In genomic region chr5:81305783-81306182, GRCh38 we compare ENCODE assay signal across 26 cellular contexts.
"Had no signal": no experiment of that assay in that cellular context is flagged by ENCODE, and none has a peak within 500 bp of the region (broad histone marks: within the 10 kb centered on the region; RNA-seq: fewer than 3 reads in every experiment).

No MANE protein-coding gene starts in this region.

- H3K4me3 Mint-ChIP-seq: immature natural killer cell; stimulated activated naive B cell treated with anti-CD40 and anti-IgM and Interleukin-4, amounts not matched to agents 10 μg/mL and 1 μg/mL and 100 μg/mL, for 72 hours had no signal

- H3K9me3 Mint-ChIP-seq: activated naive CD4-positive, alpha-beta T cell treated with anti-CD3 and anti-CD28 coated beads, Interleukin-2, amount 50 U/mL, for 72 hours; immature natural killer cell; naive B cell; stimulated activated naive B cell treated with anti-CD40 and anti-IgM and Interleukin-4, amounts not matched to agents 10 μg/mL and 1 μg/mL and 100 μg/mL, for 72 hours had no signal

- H3K4me3 ChIP-seq: hepatocyte, lower lobe of right lung, sigmoid colon, smooth muscle cell, upper lobe of left lung had no signal

- H3K4me2 ChIP-seq: hepatocyte, smooth muscle cell had no signal

- H3K27me3 ChIP-seq: hepatocyte, sigmoid colon, upper lobe of left lung had no signal

- H3K27me3 Mint-ChIP-seq: naive B cell; progenitor cell of endocrine pancreas; stimulated activated naive B cell treated with anti-CD40 and anti-IgM and Interleukin-4, amounts not matched to agents 10 μg/mL and 1 μg/mL and 100 μg/mL, for 72 hours had no signal

- H3K27ac ChIP-seq: hepatocyte, lower lobe of right lung, sigmoid colon, upper lobe of left lung, WERI-Rb-1 had no signal

- H3K27ac Mint-ChIP-seq: activated naive CD4-positive, alpha-beta T cell treated with anti-CD3 and anti-CD28 coated beads, Interleukin-2, amount 50 U/mL, for 72 hours; immature natural killer cell; naive B cell; progenitor cell of endocrine pancreas; stimulated activated naive B cell treated with anti-CD40 and anti-IgM and Interleukin-4, amounts not matched to agents 10 μg/mL and 1 μg/mL and 100 μg/mL, for 72 hours had no signal

- FAIRE-seq: astrocyte, TTC549 had no signal

- H3K9me3 ChIP-seq: lower lobe of right lung, sigmoid colon, upper lobe of left lung had no signal

- H2AFZ ChIP-seq: hepatocyte had no signal

- DNase-seq: activated CD4-positive, alpha-beta T cell treated with anti-CD3 and anti-CD28 coated beads for 4 hours; activated CD8-positive, alpha-beta memory T cell treated with anti-CD3 and anti-CD28 coated beads for 24 hours; activated CD8-positive, alpha-beta memory T cell treated with anti-CD3 and anti-CD28 coated beads, Interleukin-2, amount 50 U/mL, for 4 hours; central memory CD4-positive, alpha-beta T cell; dermis blood vessel endothelial cell; effector CD8-positive, alpha-beta T cell; foreskin melanocyte; glutamatergic neuron; immature natural killer cell; lower lobe of right lung; mesendoderm; naive B cell; retina; sigmoid colon; stimulated activated CD4-positive, alpha-beta T cell treated with anti-CD3 and anti-CD28 coated beads, Interleukin-15, amount 100 ng/mL, for 24 hours; stimulated activated naive B cell treated with anti-CD40 and anti-IgM and Interleukin-4, amounts not matched to agents 10 μg/mL and 1 μg/mL and 100 μg/mL, for 72 hours; upper lobe of left lung; WERI-Rb-1 had no signal

- ATAC-seq: left lobe of liver; lower lobe of right lung; SK-N-SH treated with all-trans-retinoic acid at 6 μM for 48 hours; stimulated activated naive B cell treated with anti-CD40 and anti-IgM and Interleukin-4, amounts not matched to agents 10 μg/mL and 1 μg/mL and 100 μg/mL, for 72 hours had no signal
